In the genomic region with DNA sequence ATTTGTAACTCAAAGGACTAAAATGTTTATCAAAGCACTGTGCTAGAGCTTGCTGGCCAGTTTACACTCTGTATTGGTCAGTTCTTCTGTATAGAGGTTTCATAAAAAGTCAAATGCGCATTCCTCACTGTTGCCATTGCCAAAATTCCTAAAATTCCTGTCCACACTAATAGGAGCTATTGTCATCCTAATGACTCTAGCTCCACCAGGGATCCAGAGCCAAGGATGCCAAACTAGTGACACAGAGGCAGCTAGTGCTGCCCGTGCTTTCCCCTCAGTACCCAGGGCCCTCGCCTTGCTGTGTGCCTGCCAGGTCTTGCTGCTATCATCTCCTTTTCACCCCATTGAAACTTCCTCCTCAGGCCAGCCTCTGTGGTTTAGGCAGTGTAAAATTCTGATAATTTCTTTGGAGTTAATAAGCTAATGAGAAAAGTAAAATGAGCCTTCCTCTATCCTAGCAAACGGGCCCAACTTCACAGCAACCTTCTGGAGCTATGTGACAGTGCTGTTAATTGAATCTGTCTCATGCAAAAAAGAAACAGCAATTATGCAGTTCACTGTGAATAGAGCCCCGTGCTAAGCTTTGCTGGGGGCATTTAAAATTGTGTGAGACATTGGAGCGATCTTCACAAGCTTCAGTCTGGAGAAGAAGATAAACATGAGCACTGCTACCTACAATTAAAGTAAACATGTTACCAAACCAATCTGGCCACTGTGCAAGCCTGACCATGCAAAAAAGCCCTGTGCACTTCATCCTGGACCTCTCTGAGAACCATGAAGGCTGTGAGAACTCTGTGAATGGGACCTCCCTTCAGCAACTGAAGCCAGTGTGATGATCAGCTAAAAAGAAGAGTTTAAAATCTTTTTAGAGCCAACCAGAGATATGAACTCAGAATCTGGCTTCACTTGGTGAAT, we compare ENCODE assay signal across 8 cellular contexts. TPM values are rescaled to one million over a fixed set of nuclear protein-coding genes. Genes with fewer than 3 reads are reported as not detected.
DNase-seq lines count a peak whose midpoint lies in the region; FAIRE-seq and TF ChIP-seq lines count a peak whose summit lies in the region.

No MANE protein-coding gene starts in this region.

- TF ChIP-seq CTCF in liver (IDR thresholded peaks at IDR 0.05; ENCODE audit: low read depth, low read length, missing input control): no peak
- TF ChIP-seq CTCF in GM10266 (IDR thresholded peaks at IDR 0.05; ENCODE audit: control insufficient read depth, insufficient read depth, low read depth, missing control alignments): no peak

- WGBS in liver: 24% methylated on average over 6 of the region's 6 CpGs

- no peak overlapping the region for H3K4me3 ChIP-seq in liver (ENCODE audit: low read depth in 1 of 3, low read length in 3 of 3)

- peaks cover 2 to 30% (median 24%) of the 10 kb centered on the region in 4 donors for H3K4me1 ChIP-seq in liver (ENCODE audit: control insufficient read depth in 4 of 4, insufficient read depth in 4 of 4, low read length in 3 of 4)

- no peaks in the 10 kb centered on the region for H3K36me3 ChIP-seq in liver (ENCODE audit: control insufficient read depth in 4 of 4, insufficient read depth in 3 of 4, low read depth in 1 of 4, low read length in 3 of 4)

- FAIRE-seq in A204.1 (lab: Jason Lieb, UNC): peak; percentile 98

- peak; percentile 81 for DNase-seq in LoVo (ENCODE audit: low spot score)
- peak; percentile 92 for DNase-seq in dedifferentiated amniotic fluid mesenchymal stem cell (ENCODE audit: extremely low spot score)
- no peak for DNase-seq in SKM-1 treated with dmso at 0.1 percent for 144 hours (lab: John Stamatoyannopoulos, UW; ENCODE audit: unreplicated experiment)
- no peak for DNase-seq in DMS53 treated with DMSO at 0.1 percent for 48 hours (lab: John Stamatoyannopoulos, UW; ENCODE audit: unreplicated experiment)
- DNase-seq in NCI-H345 (lab: John Stamatoyannopoulos, UW): no peak
- DNase-seq in GM10266 (ENCODE audit: extremely low spot score): no peak

- peak in 1 of 2 donors; percentile 22 for TF ChIP-seq RAD21 in liver (IDR thresholded peaks at IDR 0.05)

- no peaks in the 10 kb centered on the region for H3K9me3 ChIP-seq in liver (ENCODE audit: control insufficient read depth in 4 of 4, low read length in 3 of 4)

- peak overlapping the region in 1 of 2 donors; percentile 49 for H3K9ac ChIP-seq in liver (ENCODE audit: low read depth in 1 of 2, low read length in 2 of 2)

- no peaks in the 10 kb centered on the region for H3K27me3 ChIP-seq in liver (ENCODE audit: control insufficient read depth in 4 of 4, insufficient read depth in 4 of 4, low read length in 3 of 4)

- H3K27ac ChIP-seq in liver (ENCODE audit: low read depth in 1 of 2, low read length in 2 of 2): peak overlapping the region; percentile 39 to 57

TF ChIP-seq in liver, 16 proteins besides CTCF, POLR2A, EP300 and RAD21:
- TF ChIP-seq HNF4A (conservative IDR thresholded peaks at IDR 0.05): peak; percentile 33 to 49
- peak; percentile 32 for TF ChIP-seq REST (IDR thresholded peaks at IDR 0.05)
- TF ChIP-seq FOXA2 (IDR thresholded peaks at IDR 0.05): peak; percentile 94
- no peak for TF ChIP-seq NR2F2 (IDR thresholded peaks at IDR 0.05)
- TF ChIP-seq YY1 (IDR thresholded peaks at IDR 0.05): peak; percentile 47
- no peak for TF ChIP-seq GABPA (IDR thresholded peaks at IDR 0.05 in 1 of 2, conservative IDR thresholded peaks at IDR 0.05 in 1 of 2)
- TF ChIP-seq ZBTB33 (IDR thresholded peaks at IDR 0.05): peak; percentile 16
- peak; percentile 19 for TF ChIP-seq HNF4G (IDR thresholded peaks at IDR 0.05)
- peak; percentile 91 for TF ChIP-seq FOXA1 (IDR thresholded peaks at IDR 0.05)
- no peak for TF ChIP-seq EGR1 (IDR thresholded peaks at IDR 0.05; ENCODE audit: low read depth in 2 of 2)
- TF ChIP-seq, protein P1, sequence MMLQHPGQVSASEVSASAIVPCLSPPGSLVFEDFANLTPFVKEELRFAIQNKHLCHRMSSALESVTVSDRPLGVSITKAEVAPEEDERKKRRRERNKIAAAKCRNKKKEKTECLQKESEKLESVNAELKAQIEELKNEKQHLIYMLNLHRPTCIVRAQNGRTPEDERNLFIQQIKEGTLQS (IDR thresholded peaks at IDR 0.05): no peak
- TF ChIP-seq RXRA (IDR thresholded peaks at IDR 0.05): peak in 1 of 2 donors; percentile 34
- TF ChIP-seq, protein P2, sequence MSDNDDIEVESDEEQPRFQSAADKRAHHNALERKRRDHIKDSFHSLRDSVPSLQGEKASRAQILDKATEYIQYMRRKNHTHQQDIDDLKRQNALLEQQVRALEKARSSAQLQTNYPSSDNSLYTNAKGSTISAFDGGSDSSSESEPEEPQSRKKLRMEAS (IDR thresholded peaks at IDR 0.05): no peak
- peak; percentile 22 for TF ChIP-seq SP1 (IDR thresholded peaks at IDR 0.05)
- no peak for TF ChIP-seq TAF1 (conservative IDR thresholded peaks at IDR 0.05)
- no peak for TF ChIP-seq JUND (IDR thresholded peaks at IDR 0.05)
TF ChIP-seq in liver: peak in this region for 9.

RNA-seq across cellular contexts. Expression of gene FGF2, which starts 43.1 kb away (rescaled TPM):
- 1 to 10 TPM; 1.4 TPM for total RNA-seq in liver
- polyA plus RNA-seq in liver: under 1 TPM; 0.52 to 0.61 TPM

RNA-seq across cellular contexts. Expression of gene BBS12, which starts 51.1 kb away (rescaled TPM):
- total RNA-seq in liver: 1 to 10 TPM; 1.0 to 2.1 TPM
- under 1 TPM; 0.53 to 0.59 TPM for polyA plus RNA-seq in liver

Comparison
In these comparisons a context has a peak if more than half of its experiments do, and no peak if none do; other contexts are left out.
1. DNase-seq: peak in LoVo (single experiment) and dedifferentiated amniotic fluid mesenchymal stem cell (single experiment); none in SKM-1 treated with dmso at 0.1 percent for 144 hours (single experiment), DMS53 treated with DMSO at 0.1 percent for 48 hours (single experiment), NCI-H345 (single experiment) and GM10266 (single experiment).